In the genomic region with DNA sequence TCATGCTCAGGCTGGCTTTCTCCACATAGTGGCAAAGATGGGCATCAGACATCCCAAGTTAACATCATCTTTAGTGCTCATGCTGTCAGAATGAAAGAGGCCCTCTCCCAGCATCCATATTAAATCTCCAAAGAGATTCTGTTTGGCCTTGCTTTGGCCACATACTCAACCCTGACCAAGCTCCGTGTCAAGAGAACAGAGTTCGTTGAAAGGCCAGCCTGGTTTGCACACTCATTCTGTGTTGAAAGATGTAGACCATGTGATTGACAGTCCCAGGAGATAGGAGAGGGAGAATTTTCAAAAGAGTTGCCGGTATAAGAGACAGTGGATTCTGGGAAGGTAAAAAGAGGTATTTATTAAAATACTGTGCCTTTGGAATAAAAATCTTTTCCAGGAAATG, we compare ENCODE assay signal across 21 cellular contexts. TPM values are rescaled to one million over a fixed set of nuclear protein-coding genes. Genes with fewer than 3 reads are reported as not detected.
DNase-seq lines count a peak whose midpoint lies in the region; ATAC-seq, FAIRE-seq and TF ChIP-seq lines count a peak whose summit lies in the region.
"Had no signal": no experiment of that assay in that cellular context is flagged by ENCODE, and none has a peak within 500 bp of the region (broad histone marks: within the 10 kb centered on the region; RNA-seq: fewer than 3 reads in every experiment).

No MANE protein-coding gene starts in this region.

- no peak overlapping the region for H3K9ac ChIP-seq in SK-N-SH
- no peak overlapping the region for H3K9ac ChIP-seq in astrocyte (ENCODE audit: low read length)
- H3K9ac ChIP-seq in smooth muscle cell (ENCODE audit: low read depth), result no peak overlapping the region
- H3K9ac ChIP-seq: KMS-11 had no signal

- WGBS in SK-N-SH (ENCODE audit: low lambda C conversion rate), result 16% methylated on average over 3 of the region's 3 CpGs
- 91% methylated on average over 3 of the region's 3 CpGs for WGBS in smooth muscle cell (ENCODE audit: low lambda C conversion rate)

- H3K4me3 Mint-ChIP-seq in astrocyte (ENCODE audit: unreplicated experiment), result no peak overlapping the region
- no peak overlapping the region for H3K4me3 Mint-ChIP-seq in activated naive CD4-positive, alpha-beta T cell treated with anti-CD3 and anti-CD28 coated beads for 36 hours
- H3K4me3 Mint-ChIP-seq: activated naive CD8-positive, alpha-beta T cell treated with anti-CD3 and anti-CD28 coated beads for 36 hours; activated T-cell treated with anti-CD3 and anti-CD28 coated beads, Interleukin-2, amount 50 U/mL, for 24 hours; central memory CD8-positive, alpha-beta T cell; immature natural killer cell; neural crest cell; type B pancreatic cell had no signal

- H3K79me2 ChIP-seq in SK-N-SH (ENCODE audit: insufficient read depth) (peaks cover 39% of the 10 kb centered on the region), astrocyte (ENCODE audit: insufficient read depth, low read length) (peaks cover 38% of the 10 kb centered on the region), smooth muscle cell (ENCODE audit: low read depth) (no peaks in the 10 kb centered on the region)

- no peaks in the 10 kb centered on the region for H3K27me3 Mint-ChIP-seq in astrocyte (ENCODE audit: low read depth, unreplicated experiment)
- H3K27me3 Mint-ChIP-seq in activated naive CD4-positive, alpha-beta T cell treated with anti-CD3 and anti-CD28 coated beads for 36 hours (ENCODE audit: low read depth), result peaks cover 16% of the 10 kb centered on the region
- H3K27me3 Mint-ChIP-seq: type B pancreatic cell had no signal

- H3K36me3 Mint-ChIP-seq in astrocyte (ENCODE audit: low read depth, unreplicated experiment), result no peaks in the 10 kb centered on the region
- H3K36me3 Mint-ChIP-seq in activated naive CD4-positive, alpha-beta T cell treated with anti-CD3 and anti-CD28 coated beads for 36 hours (ENCODE audit: low read depth), result no peaks in the 10 kb centered on the region
- H3K36me3 Mint-ChIP-seq: activated naive CD8-positive, alpha-beta T cell treated with anti-CD3 and anti-CD28 coated beads for 36 hours; immature natural killer cell had no signal

- peaks cover 3 to 15% of the 10 kb centered on the region in 2 experiments for H3K36me3 ChIP-seq in SK-N-SH (replicated peaks in 1 of 2; ENCODE audit: control insufficient read depth in 1 of 2, insufficient read depth in 2 of 2, low read length in 1 of 2)
- peaks cover 1% of the 10 kb centered on the region for H3K36me3 ChIP-seq in astrocyte (ENCODE audit: insufficient read depth, low read length)
- H3K36me3 ChIP-seq in smooth muscle cell (ENCODE audit: low read depth), result no peaks in the 10 kb centered on the region

- H3K4me2 ChIP-seq in SK-N-SH, result peak overlapping the region; percentile 58; the same call in 1 of the 2 replicates
- peak overlapping the region; percentile 19 for H3K4me2 ChIP-seq in astrocyte (ENCODE audit: low read length)
- no peak overlapping the region for H3K4me2 ChIP-seq in smooth muscle cell
- H3K4me2 ChIP-seq: KMS-11 had no signal

- DNase-seq in SK-N-SH (no peak), astrocyte (ENCODE audit: low read depth) (peak; percentile 52), iris pigment epithelial cell (ENCODE audit: low read depth) (peak; percentile 92), smooth muscle cell (lab: John Stamatoyannopoulos, UW; ENCODE audit: unreplicated experiment) (no peak), NCI-H82 treated with DMSO at 0.1 percent for 48 hours (lab: John Stamatoyannopoulos, UW; ENCODE audit: unreplicated experiment) (no peak)
- DNase-seq in activated naive CD4-positive, alpha-beta T cell treated with anti-CD3 and anti-CD28 coated beads for 36 hours, result no peak
- DNase-seq: 8988T; activated CD4-positive, alpha-beta T cell treated with anti-CD3 and anti-CD28 coated beads, Interleukin-2, amount 50 U/mL, for 4 hours; activated naive CD8-positive, alpha-beta T cell treated with anti-CD3 and anti-CD28 coated beads for 36 hours; activated T-cell treated with anti-CD3 and anti-CD28 coated beads, Interleukin-2, amount 50 U/mL, for 24 hours; immature natural killer cell; NCI-H146 had no signal

- H3F3A ChIP-seq in SK-N-SH (replicated peaks; ENCODE audit: insufficient read depth) (peaks cover 60% of the 10 kb centered on the region), smooth muscle cell (ENCODE audit: low read depth) (no peaks in the 10 kb centered on the region)

- H3K9me2 ChIP-seq in SK-N-SH, result no peaks in the 10 kb centered on the region

- H3K4me1 ChIP-seq in SK-N-SH (ENCODE audit: control insufficient read depth in 1 of 2, insufficient read depth in 2 of 2, low read depth in 1 of 2, low read length in 1 of 2), result peaks cover 0 to 29% of the 10 kb centered on the region in 2 experiments; a peak in 2 of 4 replicates
- peaks cover 47% of the 10 kb centered on the region for H3K4me1 ChIP-seq in astrocyte (ENCODE audit: insufficient read depth, low read length)
- peaks cover 13% of the 10 kb centered on the region for H3K4me1 ChIP-seq in smooth muscle cell (ENCODE audit: low read depth)

- no peak for TF ChIP-seq RAD21 in SK-N-SH (IDR thresholded peaks at IDR 0.05; ENCODE audit: low read length)

- H3K4me3 ChIP-seq in SK-N-SH (ENCODE audit: low read depth in 2 of 2, low read length in 1 of 2) (no peak overlapping the region), astrocyte (ENCODE audit: insufficient read depth, low read depth, low read length) (no peak overlapping the region), smooth muscle cell (no peak overlapping the region)
- H3K4me3 ChIP-seq: GM12878 had no signal

- H3K27me3 ChIP-seq in SK-N-SH (ENCODE audit: insufficient read depth), result no peaks in the 10 kb centered on the region; the same call in 1 of the 2 replicates
- H3K27me3 ChIP-seq in astrocyte (ENCODE audit: insufficient read depth, low read length), result no peaks in the 10 kb centered on the region
- H3K27me3 ChIP-seq in smooth muscle cell (ENCODE audit: low read depth), result no peaks in the 10 kb centered on the region

- H3K4me1 Mint-ChIP-seq in astrocyte (ENCODE audit: low read depth, unreplicated experiment), result peaks cover 28% of the 10 kb centered on the region
- no peaks in the 10 kb centered on the region for H3K4me1 Mint-ChIP-seq in activated naive CD4-positive, alpha-beta T cell treated with anti-CD3 and anti-CD28 coated beads for 36 hours (ENCODE audit: low read depth)
- H3K4me1 Mint-ChIP-seq: central memory CD8-positive, alpha-beta T cell; immature natural killer cell had no signal

- H3K9me3 ChIP-seq in SK-N-SH (no peaks in the 10 kb centered on the region), astrocyte (ENCODE audit: insufficient read depth, low read depth, low read length) (no peaks in the 10 kb centered on the region), smooth muscle cell (replicated peaks; ENCODE audit: low read depth) (no peaks in the 10 kb centered on the region)

- FAIRE-seq in astrocyte (lab: Jason Lieb, UNC), result no peak
- FAIRE-seq: GM12878, TTC549 had no signal

- POLR2A ChIA-PET in SK-N-SH (lab: Yijun Ruan, JAX), result no interaction called here

- no peak for ATAC-seq in SK-N-SH treated with all-trans-retinoic acid at 6 μM for 48 hours
- no peak for ATAC-seq in HG03520 (IDR thresholded peaks at IDR 0.05; ENCODE audit: unreplicated experiment)
- ATAC-seq: GM12878 had no signal

- H3K27ac ChIP-seq in SK-N-SH (ENCODE audit: low read depth in 2 of 2, low read length in 1 of 2), result peak overlapping the region; percentile 62 to 66; a peak in 3 of 4 replicates
- H3K27ac ChIP-seq in astrocyte (ENCODE audit: low read depth, low read length), result peak overlapping the region; percentile 82
- H3K27ac ChIP-seq in smooth muscle cell (ENCODE audit: low read depth), result peak overlapping the region; percentile 48
- H3K27ac ChIP-seq: C4-2B, KMS-11 had no signal

- no peak overlapping the region for H3K27ac Mint-ChIP-seq in astrocyte (ENCODE audit: unreplicated experiment)
- no peak overlapping the region for H3K27ac Mint-ChIP-seq in activated naive CD4-positive, alpha-beta T cell treated with anti-CD3 and anti-CD28 coated beads for 36 hours
- H3K27ac Mint-ChIP-seq: activated naive CD8-positive, alpha-beta T cell treated with anti-CD3 and anti-CD28 coated beads for 36 hours; activated T-cell treated with anti-CD3 and anti-CD28 coated beads, Interleukin-2, amount 50 U/mL, for 24 hours; immature natural killer cell; type B pancreatic cell had no signal

- H2AFZ ChIP-seq in SK-N-SH (ENCODE audit: low read depth), result no peak overlapping the region
- H2AFZ ChIP-seq in astrocyte (ENCODE audit: low read depth, low read length), result no peak overlapping the region
- no peak overlapping the region for H2AFZ ChIP-seq in smooth muscle cell (ENCODE audit: low read depth)

- H4K20me1 ChIP-seq in SK-N-SH (ENCODE audit: insufficient read depth) (no peaks in the 10 kb centered on the region), astrocyte (ENCODE audit: insufficient read depth, low read length) (no peaks in the 10 kb centered on the region), smooth muscle cell (ENCODE audit: low read depth) (no peaks in the 10 kb centered on the region)

- TF ChIP-seq EP300 in SK-N-SH (IDR thresholded peaks at IDR 0.05; ENCODE audit: borderline replicate concordance in 1 of 2, low read depth in 1 of 2, low read length in 1 of 2), result no peak

- peaks cover 3% of the 10 kb centered on the region for H3K9me3 Mint-ChIP-seq in astrocyte (ENCODE audit: unreplicated experiment)
- no peaks in the 10 kb centered on the region for H3K9me3 Mint-ChIP-seq in activated naive CD4-positive, alpha-beta T cell treated with anti-CD3 and anti-CD28 coated beads for 36 hours
- H3K9me3 Mint-ChIP-seq: activated naive CD8-positive, alpha-beta T cell treated with anti-CD3 and anti-CD28 coated beads for 36 hours; activated T-cell treated with anti-CD3 and anti-CD28 coated beads, Interleukin-2, amount 50 U/mL, for 24 hours; central memory CD8-positive, alpha-beta T cell; immature natural killer cell; neural crest cell; type B pancreatic cell had no signal

- intact Hi-C loops in activated naive CD4-positive, alpha-beta T cell treated with anti-CD3 and anti-CD28 coated beads for 36 hours (cut with micrococcal nuclease), result no loop called here

- no peak for TF ChIP-seq CTCF in SK-N-SH (IDR thresholded peaks at IDR 0.05)
- no peak for TF ChIP-seq CTCF in astrocyte (IDR thresholded peaks at IDR 0.05; ENCODE audit: insufficient read depth, low read depth, low read length)
- no peak for TF ChIP-seq CTCF in smooth muscle cell (IDR thresholded peaks at IDR 0.05; ENCODE audit: borderline replicate concordance, insufficient read depth, poor library complexity, severe bottlenecking)

- CTCF ChIA-PET in SK-N-SH (lab: Yijun Ruan, JAX), result interaction anchor here (1.4 to 1.5 kb wide), 2 partner anchors 9 to 26 kb away, joined by 4 to 5 read pairs; no protein-coding TSS in a partner anchor
- CTCF ChIA-PET in activated naive CD4-positive, alpha-beta T cell treated with anti-CD3 and anti-CD28 coated beads for 36 hours (lab: Charles Lee), result interaction anchor here (0.8 kb wide), 1 partner anchor 524 kb away, joined by 3 read pairs; no protein-coding TSS in a partner anchor

TF ChIP-seq in SK-N-SH treated with all-trans-retinoic acid at 6 μM for 48 hours, 23 proteins besides CTCF, POLR2A, EP300 and RAD21 (continues in another document):
- no peak for TF ChIP-seq ARNTL (CRISPR knock-in tag; IDR thresholded peaks at IDR 0.05; ENCODE audit: borderline replicate concordance, low read depth)

RNA-seq across cellular contexts. Expression of a gene that starts 19.7 kb away (rescaled TPM):
- polyA plus RNA-seq in SK-N-SH (2012; rRNA removed) (38.7 and 61.6 TPM in 2 replicates), smooth muscle cell (1.2 and 5.2 TPM in 2 replicates)
- polyA plus RNA-seq in SK-N-SH (2012; cell fraction: cytosol; rRNA removed), result 51.7 and 56.2 TPM in 2 replicates
- 23.8 and 45.1 TPM in 2 replicates for polyA plus RNA-seq in SK-N-SH (2012; cell fraction: nucleus; rRNA removed)
- total RNA-seq in astrocyte (7.9 and 8.2 TPM in 2 replicates), smooth muscle cell (12.0 and 12.8 TPM in 2 replicates)
- total RNA-seq in activated naive CD4-positive, alpha-beta T cell treated with anti-CD3 and anti-CD28 coated beads for 36 hours, result under 1 TPM; 0.42 to 0.52 TPM
- polyA plus RNA-seq: immature natural killer cell had no signal

Comparison
In these comparisons a context has a peak if more than half of its experiments do, and no peak if none do; other contexts are left out.
1. DNase-seq: peak in astrocyte (single experiment) and iris pigment epithelial cell (single experiment); none in SK-N-SH (single experiment), smooth muscle cell (single experiment), NCI-H82 treated with DMSO at 0.1 percent for 48 hours (single experiment) and activated naive CD4-positive, alpha-beta T cell treated with anti-CD3 and anti-CD28 coated beads for 36 hours (single experiment).
2. Peak in every context shown above with its lines, with median percentiles within 50 percentile points of each other: H3K27ac ChIP-seq.